4 cellular contexts compared by ENCODE assay signal in genomic region chr19:4541806-4542145, GRCh38. TPM values are rescaled to one million over a fixed set of nuclear protein-coding genes. Genes with fewer than 3 reads are reported as not detected.
"Had no signal": no experiment of that assay in that cellular context is flagged by ENCODE, and none has a peak within 500 bp of the region (broad histone marks: within the 10 kb centered on the region; RNA-seq: fewer than 3 reads in every experiment).

No MANE protein-coding gene starts in this region.

RNA-seq across cellular contexts. Expression of gene LRG1, which starts 1.9 kb away (rescaled TPM):
- total RNA-seq: IMR-90 had no signal
- polyA plus RNA-seq: IMR-90 had no signal

RNA-seq across cellular contexts. Expression of gene PLIN5, which starts 6.8 kb away (rescaled TPM):
- total RNA-seq: IMR-90, M059J, SK-MEL-5 had no signal
- polyA plus RNA-seq: IMR-90 had no signal

RNA-seq across cellular contexts. Expression of gene SEMA6B, which starts 17.7 kb away (rescaled TPM):
- total RNA-seq: OCI-LY7 had no signal
